Comparison of ENCODE assay signal across 8 cellular contexts in genomic region chr20:14142171-14142570, GRCh38.
A peak's percentile ranks its signal among the peaks of the same experiment; 100 is the strongest.
DNase-seq lines count a peak whose midpoint lies in the region; ATAC-seq and TF ChIP-seq lines count a peak whose summit lies in the region.

No MANE protein-coding gene starts in this region.

- H3K36me3 Mint-ChIP-seq in endodermal cell (ENCODE audit: low read depth): no peaks in the 10 kb centered on the region

- H3K4me1 ChIP-seq in endodermal cell (ENCODE audit: control insufficient read depth, insufficient read depth, low read length): peaks cover 15% of the 10 kb centered on the region

- peak; percentile 94 for TF ChIP-seq CTCF in endodermal cell (conservative IDR thresholded peaks at IDR 0.05)

- H3K4me3 ChIP-seq in endodermal cell (ENCODE audit: low read length): no peak overlapping the region

- H3K27ac Mint-ChIP-seq in endodermal cell: peak overlapping the region; percentile 70

- WGBS in endodermal cell (ENCODE audit: insufficient coverage in 1 of 2, insufficient read length in 1 of 2), 2 experiments: 10 to 19% methylated on average over 2 to 5 of the region's 5 CpGs

- no peak for ATAC-seq in HG02588 (IDR thresholded peaks at IDR 0.05; ENCODE audit: unreplicated experiment)
- ATAC-seq in HG03139 (IDR thresholded peaks at IDR 0.05; ENCODE audit: unreplicated experiment): no peak

- no peak overlapping the region for H3K4me3 Mint-ChIP-seq in endodermal cell

- no peaks in the 10 kb centered on the region for H3K9me3 ChIP-seq in endodermal cell (ENCODE audit: control insufficient read depth, low read length)

- H3K36me3 ChIP-seq in endodermal cell (ENCODE audit: control insufficient read depth, insufficient read depth, low read length): no peaks in the 10 kb centered on the region

- DNase-seq in Caki2 (ENCODE audit: low read depth) (peak; percentile 72), HT-29 (ENCODE audit: low spot score) (peak; percentile 75), NCI-H748 (lab: John Stamatoyannopoulos, UW; ENCODE audit: unreplicated experiment) (peak; percentile 94), endodermal cell (peak; percentile 88), midbrain (lab: John Stamatoyannopoulos, UW) (peak; percentile 71), OCI-M2 (lab: John Stamatoyannopoulos, UW; ENCODE audit: unreplicated experiment) (no peak)

- in situ Hi-C loops in Caki2 (cut with HindIII; ENCODE audit: low pct_unique_long_range_greater_than_20kb, low sequenced_read_pairs): no loop called here

- H3K27ac ChIP-seq in endodermal cell (ENCODE audit: low read depth, low read length): peak overlapping the region; percentile 50

- H3K27me3 Mint-ChIP-seq in endodermal cell (ENCODE audit: insufficient read depth): no peaks in the 10 kb centered on the region

- peaks cover 47% of the 10 kb centered on the region for H3K4me1 Mint-ChIP-seq in endodermal cell

- no peaks in the 10 kb centered on the region for H3K27me3 ChIP-seq in endodermal cell (ENCODE audit: control insufficient read depth, insufficient read depth, low read length, poor library complexity, severe bottlenecking)

- H3K9ac ChIP-seq in endodermal cell (ENCODE audit: extremely low read depth, low read length, poor library complexity, severe bottlenecking): no peak overlapping the region

- H3K9me3 Mint-ChIP-seq in endodermal cell: peaks cover 1% of the 10 kb centered on the region
